ENCODE assay signal across 9 cellular contexts in the genomic region with DNA sequence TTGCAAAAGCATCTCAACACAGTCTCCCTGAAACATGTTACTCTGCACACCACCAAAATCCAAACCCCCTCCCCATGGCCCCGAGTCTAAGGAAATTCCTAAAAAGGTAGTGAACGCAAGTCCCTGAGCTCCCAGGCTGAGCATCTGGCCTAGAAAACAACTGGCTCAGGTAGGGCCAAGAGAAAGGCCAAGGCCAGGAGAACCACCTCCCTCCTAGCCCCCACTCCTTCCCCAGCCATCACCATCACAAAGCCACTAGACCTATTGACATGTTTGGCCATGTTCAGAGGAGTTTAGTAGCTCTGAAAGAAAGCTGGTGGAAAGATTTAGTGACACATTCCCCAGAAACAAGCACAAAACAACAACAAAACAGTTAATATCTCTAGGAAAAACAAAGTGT.
"Had no signal": no experiment of that assay in that cellular context is flagged by ENCODE, and none has a peak within 500 bp of the region (broad histone marks: within the 10 kb centered on the region; RNA-seq: fewer than 3 reads in every experiment).

No MANE protein-coding gene starts in this region.

- H3K9ac ChIP-seq: GM23248, KMS-11 had no signal

- H3K27ac ChIP-seq: GM23248, KMS-11 had no signal

- ATAC-seq: HCT116, HepG2 had no signal

- FAIRE-seq: HepG2, HTR-8/SVneo had no signal

- H3K4me2 ChIP-seq: KMS-11 had no signal

- H2AFZ ChIP-seq: GM23248 had no signal

- H3K36me3 ChIP-seq: HAP-1 had no signal

- H3K9me3 ChIP-seq: HAP-1 had no signal

- DNase-seq: GM23248, HFFc6, Karpas-422, KBM-7 had no signal

- H3K4me3 ChIP-seq: GM23248, HAP-1 had no signal
